In genomic region chr6:161029195-161029809, GRCh38 we compare ENCODE assay signal across 9 cellular contexts. TPM values are rescaled to one million over a fixed set of nuclear protein-coding genes. Genes with fewer than 3 reads are reported as not detected.
DNase-seq lines count a peak whose midpoint lies in the region; ATAC-seq and TF ChIP-seq lines count a peak whose summit lies in the region.
"Had no signal": no experiment of that assay in that cellular context is flagged by ENCODE, and none has a peak within 500 bp of the region (broad histone marks: within the 10 kb centered on the region; RNA-seq: fewer than 3 reads in every experiment).

No MANE protein-coding gene starts in this region.

- TF ChIP-seq CTCF in HEK293 (tag by site-specific recombination; IDR thresholded peaks at IDR 0.05) (no peak), NB4 (IDR thresholded peaks at IDR 0.05; ENCODE audit: low read depth, low read length) (no peak), glutamatergic neuron (IDR thresholded peaks at IDR 0.05; ENCODE audit: partially characterized antibody, unreplicated experiment) (no peak), dorsolateral prefrontal cortex (IDR thresholded peaks at IDR 0.05 in 54 of 56, conservative IDR thresholded peaks at IDR 0.05 in 2 of 56; ENCODE audit: low read depth in 1 of 56, partially characterized antibody in 56 of 56) (no peak), lower lobe of right lung (IDR thresholded peaks at IDR 0.05) (no peak)

- H3K27me3 ChIP-seq in dorsolateral prefrontal cortex (no peaks in the 10 kb centered on the region), lower lobe of right lung (ENCODE audit: low read depth) (no peaks in the 10 kb centered on the region)
- H3K27me3 ChIP-seq: SJCRH30 had no signal

- H3K36me3 Mint-ChIP-seq in glutamatergic neuron (ENCODE audit: unreplicated experiment), result no peaks in the 10 kb centered on the region

- DNase-seq in NB4 (ENCODE audit: low read depth) (peak; percentile 67), left kidney (ENCODE audit: low read depth, low spot score) (peak; percentile 9), glutamatergic neuron (no peak), dorsolateral prefrontal cortex (no peak), lower lobe of right lung (no peak), Right ventricle myocardium inferior (ENCODE audit: missing footprints) (no peak)

- POLR2A ChIA-PET in HEK293 (lab: Yijun Ruan, JAX), result no interaction called here

- no peaks in the 10 kb centered on the region for H3K27me3 Mint-ChIP-seq in glutamatergic neuron (ENCODE audit: unreplicated experiment)

- no peaks in the 10 kb centered on the region for H3K9me3 Mint-ChIP-seq in glutamatergic neuron (ENCODE audit: unreplicated experiment)

- H3K27ac ChIP-seq in HEK293 (ENCODE audit: extremely low read depth, low read depth, low read length) (no peak overlapping the region), dorsolateral prefrontal cortex (no peak overlapping the region), lower lobe of right lung (no peak overlapping the region)
- H3K27ac ChIP-seq: SJCRH30 had no signal

- no peak overlapping the region for H3K27ac Mint-ChIP-seq in glutamatergic neuron (ENCODE audit: unreplicated experiment)

- TF ChIP-seq POLR2A in NB4 (IDR thresholded peaks at IDR 0.05; ENCODE audit: extremely low read depth, insufficient read length), result no peak

- H3K4me1 Mint-ChIP-seq in glutamatergic neuron (ENCODE audit: low read depth, unreplicated experiment), result peaks cover 4% of the 10 kb centered on the region

- H3K36me3 ChIP-seq in HEK293 (ENCODE audit: control insufficient read depth in 2 of 2, insufficient read depth in 1 of 2, low read length in 2 of 2) (no peaks in the 10 kb centered on the region), lower lobe of right lung (no peaks in the 10 kb centered on the region)
- H3K36me3 ChIP-seq: SJCRH30 had no signal

- ATAC-seq in GM18502 (IDR thresholded peaks at IDR 0.05; ENCODE audit: poor library complexity, unreplicated experiment), result peak; percentile 86
- no peak for ATAC-seq in lower lobe of right lung
- no peak for ATAC-seq in Right ventricle myocardium inferior

- no peaks in the 10 kb centered on the region for H3K9me3 ChIP-seq in HEK293 (ENCODE audit: control insufficient read depth, insufficient read depth, low read depth, low read length)
- no peaks in the 10 kb centered on the region for H3K9me3 ChIP-seq in lower lobe of right lung
- H3K9me3 ChIP-seq: SJCRH30 had no signal

- peaks cover 7% of the 10 kb centered on the region; the same call in 1 of the 2 replicates for H3K4me1 ChIP-seq in HEK293 (ENCODE audit: control insufficient read depth, insufficient read depth, low read length)
- no peaks in the 10 kb centered on the region for H3K4me1 ChIP-seq in lower lobe of right lung

- intact Hi-C loops in dorsolateral prefrontal cortex (cut with DNase I), result no loop called here
- intact Hi-C loops in lower lobe of right lung (cut with DNase I), result no loop called here
- intact Hi-C loops in Right ventricle myocardium inferior (cut with DNase I), result no loop called here

- no peak overlapping the region for H3K4me3 Mint-ChIP-seq in glutamatergic neuron (ENCODE audit: unreplicated experiment)

- CTCF ChIA-PET in HEK293 (lab: Yijun Ruan, JAX), result interaction anchor here (1.1 to 1.4 kb wide), 4 partner anchors 19 to 296 kb away, joined by 3 to 6 read pairs (median 4); no protein-coding TSS in a partner anchor

- H3K4me3 ChIP-seq in HEK293 (ENCODE audit: low read depth, low read length), result no peak overlapping the region
- no peak overlapping the region for H3K4me3 ChIP-seq in NB4 (ENCODE audit: low read depth, low read length)
- H3K4me3 ChIP-seq in dorsolateral prefrontal cortex, result no peak overlapping the region
- H3K4me3 ChIP-seq in lower lobe of right lung, result no peak overlapping the region
- H3K4me3 ChIP-seq: SJCRH30 had no signal

TF ChIP-seq in HEK293, 187 proteins besides CTCF, POLR2A, EP300 and RAD21:
- peak; percentile 16; the same call in 1 of the 2 replicates for TF ChIP-seq ZEB2 (tag by site-specific recombination; IDR thresholded peaks at IDR 0.05)
- peak; percentile 79 for TF ChIP-seq PRDM6 (tag by site-specific recombination; IDR thresholded peaks at IDR 0.05)
- no peak for TF ChIP-seq KLF1 (tag by site-specific recombination; IDR thresholded peaks at IDR 0.05)
- TF ChIP-seq ZNF335 (tag by site-specific recombination; conservative IDR thresholded peaks at IDR 0.05), result peak; percentile 27; the same call in 1 of the 2 replicates

RNA-seq across cellular contexts. Expression of gene MAP3K4, which starts 37.7 kb away (rescaled TPM):
- total RNA-seq in glutamatergic neuron (ENCODE audit: unreplicated experiment) (63.3 TPM), dorsolateral prefrontal cortex (100 to 1,000 TPM in 9 of 120 experiments, 10 to 100 TPM in 111; 49.4 to 137 (median 76.5) TPM), lower lobe of right lung (47.2 TPM), Right ventricle myocardium inferior (49.0 TPM)

Comparison
In these comparisons a context has a peak if more than half of its experiments do, and no peak if none do; other contexts are left out.
1. DNase-seq: peak in NB4 (single experiment) and left kidney (single experiment); none in glutamatergic neuron (single experiment), dorsolateral prefrontal cortex (0 of 10), lower lobe of right lung (single experiment) and Right ventricle myocardium inferior (single experiment).